In genomic region chr3:156483961-156484787, GRCh38 we compare ENCODE assay signal across 9 cellular contexts.
A peak's percentile ranks its signal among the peaks of the same experiment; 100 is the strongest.
DNase-seq lines count a peak whose midpoint lies in the region; ATAC-seq, FAIRE-seq and TF ChIP-seq lines count a peak whose summit lies in the region.
"Had no signal": no experiment of that assay in that cellular context is flagged by ENCODE, and none has a peak within 500 bp of the region (broad histone marks: within the 10 kb centered on the region; RNA-seq: fewer than 3 reads in every experiment).

No MANE protein-coding gene starts in this region.

- H3K4me1 ChIP-seq in right lobe of liver (no peaks in the 10 kb centered on the region), HepG2 (ENCODE audit: insufficient read depth, low read length) (no peaks in the 10 kb centered on the region), keratinocyte (ENCODE audit: control insufficient read depth, extremely low read depth, insufficient read depth, low read length) (peaks cover 18% of the 10 kb centered on the region)

- POLR2A ChIA-PET in HepG2 (lab: Yijun Ruan, JAX) = no interaction called here

- H3K27ac ChIP-seq in right lobe of liver (peak overlapping the region in 1 of 3 donors; percentile 19), HepG2 (ENCODE audit: extremely low read length, insufficient read depth, low read length) (no peak overlapping the region), keratinocyte (ENCODE audit: control insufficient read depth, insufficient read depth, low read length) (peak overlapping the region; percentile 33)
- H3K27ac ChIP-seq: C4-2B had no signal

- peak overlapping the region; percentile 33 to 81 for H3K27ac Mint-ChIP-seq in activated naive CD4-positive, alpha-beta T cell treated with anti-CD3 and anti-CD28 coated beads, Interleukin-2, amount 50 U/mL, for 72 hours

- no TSS peak for BruUV-seq in HepG2 (replicated peaks; lab: Mats Ljungman, UMichigan)

- TF ChIP-seq CTCF in right lobe of liver (IDR thresholded peaks at IDR 0.05) = no peak
- TF ChIP-seq CTCF in HepG2 (CRISPR knock-in tag; IDR thresholded peaks at IDR 0.05) = no peak
- no peak for TF ChIP-seq CTCF in keratinocyte (optimal IDR thresholded peaks at IDR 0.05 in 1 of 3, IDR thresholded peaks at IDR 0.05 in 1 of 3, conservative IDR thresholded peaks at IDR 0.05 in 1 of 3; ENCODE audit: extremely low read depth in 1 of 3, insufficient read depth in 2 of 3, low read length in 3 of 3)

- H3K36me3 ChIP-seq in right lobe of liver (no peaks in the 10 kb centered on the region), HepG2 (replicated peaks in 1 of 2; ENCODE audit: control insufficient read depth in 1 of 2, insufficient read depth in 2 of 2, low read length in 2 of 2) (no peaks in the 10 kb centered on the region), keratinocyte (ENCODE audit: control insufficient read depth in 2 of 2, extremely low read depth in 1 of 2, insufficient read depth in 2 of 2, low read length in 2 of 2) (no peaks in the 10 kb centered on the region)

- H3K9ac ChIP-seq in HepG2 (ENCODE audit: insufficient read depth, low read depth, low read length) (no peak overlapping the region), keratinocyte (ENCODE audit: control insufficient read depth, extremely low read depth, insufficient read depth, low read length) (no peak overlapping the region)

- dilution Hi-C loops in keratinocyte (cut with MboI; ENCODE audit: extremely low pct_ligation_motif_present, low sequenced_read_pairs) = no loop called here

- in situ Hi-C loops in HepG2 (cut with HindIII; ENCODE audit: extremely low pct_ligation_motif_present, low pct_unique_long_range_greater_than_20kb) = no loop called here

- H3K27me3 ChIP-seq in right lobe of liver (no peaks in the 10 kb centered on the region), HepG2 (ENCODE audit: control insufficient read depth in 1 of 2, insufficient read depth in 2 of 2, low read length in 2 of 2) (no peaks in the 10 kb centered on the region), keratinocyte (ENCODE audit: control insufficient read depth, extremely low read depth, insufficient read depth, low read length) (no peaks in the 10 kb centered on the region)

- FAIRE-seq in HepG2 (lab: Jason Lieb, UNC) = no peak
- peak; percentile 92 for FAIRE-seq in keratinocyte (lab: Jason Lieb, UNC)

- H4K20me1 ChIP-seq in HepG2 (ENCODE audit: insufficient read depth, low read length) = no peaks in the 10 kb centered on the region
- no peaks in the 10 kb centered on the region for H4K20me1 ChIP-seq in keratinocyte (ENCODE audit: control insufficient read depth, extremely low read depth, insufficient read depth, low read length)

- no peaks in the 10 kb centered on the region for H3K79me2 ChIP-seq in HepG2 (ENCODE audit: insufficient read depth, low read length)
- no peaks in the 10 kb centered on the region for H3K79me2 ChIP-seq in keratinocyte (ENCODE audit: control insufficient read depth, insufficient read depth, low read length)

- no peak for DNase-seq in right lobe of liver
- no peak for DNase-seq in HepG2 (ENCODE audit: low spot score)
- DNase-seq in activated naive CD4-positive, alpha-beta T cell treated with anti-CD3 and anti-CD28 coated beads, Interleukin-2, amount 50 U/mL, for 72 hours (ENCODE audit: low spot score in 2 of 2) = peak; percentile 45 to 55
- peak; percentile 15 for DNase-seq in keratinocyte (ENCODE audit: low read depth, low spot score)
- DNase-seq in stimulated activated CD8-positive, alpha-beta memory T cell treated with anti-CD3 and anti-CD28 coated beads, Interleukin-2, amount 100 ng/mL, for 48 hours (ENCODE audit: low read depth in 2 of 2) = peak; percentile 3 to 4
- no peak for DNase-seq in NCI-H1417 treated with DMSO at 0.1 percent for 48 hours (lab: John Stamatoyannopoulos, UW)

- H2AFZ ChIP-seq in HepG2 (ENCODE audit: low read length) (no peak overlapping the region), keratinocyte (ENCODE audit: control insufficient read depth, low read length) (no peak overlapping the region)

- no peaks in the 10 kb centered on the region for H3K9me3 ChIP-seq in right lobe of liver
- no peaks in the 10 kb centered on the region for H3K9me3 ChIP-seq in HepG2 (ENCODE audit: low read length)
- H3K9me3 ChIP-seq in keratinocyte (ENCODE audit: control insufficient read depth, low read depth, low read length) = no peaks in the 10 kb centered on the region

- ATAC-seq in right lobe of liver (peak; percentile 59 to 81 (median 72)), HepG2 (no peak), HG03139 (IDR thresholded peaks at IDR 0.05; ENCODE audit: unreplicated experiment) (peak; percentile 81)
- peak; percentile 84 to 85 for ATAC-seq in activated naive CD4-positive, alpha-beta T cell treated with anti-CD3 and anti-CD28 coated beads, Interleukin-2, amount 50 U/mL, for 72 hours

- TF ChIP-seq EP300 in HepG2 (IDR thresholded peaks at IDR 0.05; ENCODE audit: low read depth in 2 of 2, low read length in 2 of 2) (no peak), HepG2 (CRISPR knock-in tag; IDR thresholded peaks at IDR 0.05; ENCODE audit: borderline replicate concordance) (no peak)

- 32% methylated on average over 6 of the region's 6 CpGs for WGBS in right lobe of liver (ENCODE audit: insufficient coverage, low coverage, low lambda C conversion rate, missing lambda C conversion rate)
- WGBS in HepG2 (ENCODE audit: low lambda C conversion rate) = 4% methylated on average over 6 of the region's 6 CpGs

- CTCF ChIA-PET in HepG2 (lab: Yijun Ruan, JAX; ENCODE audit: low intra/inter-chr PET ratio, low total read pairs) = no interaction called here

- TF ChIP-seq RAD21 in HepG2 (CRISPR knock-in tag; IDR thresholded peaks at IDR 0.05) = no peak

- TF ChIP-seq POLR2A in right lobe of liver (IDR thresholded peaks at IDR 0.05) (no peak), HepG2 (IDR thresholded peaks at IDR 0.05; ENCODE audit: insufficient read depth in 1 of 2, low read depth in 2 of 2, low read length in 2 of 2) (no peak), Raji (IDR thresholded peaks at IDR 0.05; ENCODE audit: insufficient read depth, low read depth, low read length) (0 out of 2 replicates have a peak, but pooled peaks have one; percentile 21)

- intact Hi-C loops in right lobe of liver (cut with DNase I) (no loop called here), HepG2 (cut with micrococcal nuclease; ENCODE audit: unreplicated experiment) (no loop called here)

- no peaks in the 10 kb centered on the region for H3K9me3 Mint-ChIP-seq in activated naive CD4-positive, alpha-beta T cell treated with anti-CD3 and anti-CD28 coated beads, Interleukin-2, amount 50 U/mL, for 72 hours

- no peaks in the 10 kb centered on the region for H3K9me1 ChIP-seq in keratinocyte (ENCODE audit: control insufficient read depth, extremely low read depth, insufficient read depth, low read length)

- no peaks in the 10 kb centered on the region for H3K36me3 Mint-ChIP-seq in activated naive CD4-positive, alpha-beta T cell treated with anti-CD3 and anti-CD28 coated beads, Interleukin-2, amount 50 U/mL, for 72 hours

- no peak overlapping the region for H3K4me3 ChIP-seq in right lobe of liver
- no peak overlapping the region for H3K4me3 ChIP-seq in HepG2 (replicated peaks in 1 of 3; ENCODE audit: insufficient read depth in 1 of 3, low read depth in 2 of 3, low read length in 3 of 3)
- peak overlapping the region in 1 of 3 experiments; percentile 49 for H3K4me3 ChIP-seq in keratinocyte (ENCODE audit: control insufficient read depth in 2 of 3, extremely low read depth in 1 of 3, insufficient read depth in 2 of 3, low read depth in 1 of 3, low read length in 3 of 3)

- H3K4me2 ChIP-seq in HepG2 (ENCODE audit: low read depth, low read length) = no peak overlapping the region
- peak overlapping the region; percentile 83 for H3K4me2 ChIP-seq in keratinocyte (ENCODE audit: control insufficient read depth, extremely low read depth, insufficient read depth, low read depth, low read length)

TF ChIP-seq in HepG2, 621 proteins besides CTCF, POLR2A, EP300 and RAD21 (continues in another document):
- TF ChIP-seq AGO1 (IDR thresholded peaks at IDR 0.05; ENCODE audit: low read depth, low read length, poor library complexity, severe bottlenecking) (no peak), LCORL (IDR thresholded peaks at IDR 0.05) (no peak), LCORL (CRISPR knock-in tag; IDR thresholded peaks at IDR 0.05) (no peak), ZNF747 (CRISPR knock-in tag; IDR thresholded peaks at IDR 0.05; ENCODE audit: borderline replicate concordance) (no peak), HHEX (CRISPR knock-in tag; IDR thresholded peaks at IDR 0.05) (no peak), EHMT2 (IDR thresholded peaks at IDR 0.05; ENCODE audit: borderline replicate concordance, low read depth, low read length) (no peak), GLMP (CRISPR knock-in tag; IDR thresholded peaks at IDR 0.05; ENCODE audit: borderline replicate concordance) (no peak), HBP1 (CRISPR knock-in tag; IDR thresholded peaks at IDR 0.05; ENCODE audit: low read depth) (no peak), THAP8 (CRISPR knock-in tag; IDR thresholded peaks at IDR 0.05; ENCODE audit: borderline replicate concordance) (no peak), ZBTB8A (CRISPR knock-in tag; IDR thresholded peaks at IDR 0.05; ENCODE audit: borderline replicate concordance, low read depth) (no peak)

Comparison
In these comparisons a context has a peak if more than half of its experiments do, and no peak if none do; other contexts are left out.
1. DNase-seq: peak in activated naive CD4-positive, alpha-beta T cell treated with anti-CD3 and anti-CD28 coated beads, Interleukin-2, amount 50 U/mL, for 72 hours (2 of 2), keratinocyte (single experiment) and stimulated activated CD8-positive, alpha-beta memory T cell treated with anti-CD3 and anti-CD28 coated beads, Interleukin-2, amount 100 ng/mL, for 48 hours (2 of 2); none in right lobe of liver (0 of 3), HepG2 (single experiment) and NCI-H1417 treated with DMSO at 0.1 percent for 48 hours (single experiment).